In the genomic region with DNA sequence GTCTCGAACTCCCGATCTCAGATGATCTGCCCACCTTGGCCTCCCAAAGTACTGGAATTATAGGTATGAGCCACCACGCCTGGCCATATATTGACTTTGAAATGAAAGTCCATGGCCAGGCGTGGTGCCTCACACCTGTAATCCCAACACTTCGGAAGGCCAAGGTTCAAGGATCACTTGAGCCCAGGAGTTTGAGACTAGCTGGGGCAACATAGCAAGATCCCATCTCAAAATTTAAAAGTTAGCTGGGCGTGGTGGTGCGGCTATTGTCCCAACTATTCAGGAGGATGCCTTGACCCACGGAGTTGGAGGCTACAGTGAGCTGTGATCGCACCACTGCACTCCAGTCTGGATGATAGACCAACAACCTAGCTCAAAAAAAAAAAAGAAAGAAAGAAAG, we compare ENCODE assay signal across 10 cellular contexts. TPM values are rescaled to one million over a fixed set of nuclear protein-coding genes. Genes with fewer than 3 reads are reported as not detected.
"Had no signal": no experiment of that assay in that cellular context is flagged by ENCODE, and none has a peak within 500 bp of the region (broad histone marks: within the 10 kb centered on the region; RNA-seq: fewer than 3 reads in every experiment).

No MANE protein-coding gene starts in this region.

- H3K9ac ChIP-seq: KMS-11 had no signal

- H2AFZ ChIP-seq: GM23338 had no signal

- DNase-seq: H9, HCEC 1CT, IMR-90, KBM-7 had no signal

- FAIRE-seq: H1, H54 had no signal

- ATAC-seq: GM23338 had no signal

- H3K27ac ChIP-seq: HL-60, KMS-11 had no signal

- H3K4me2 ChIP-seq: GM23338, KMS-11 had no signal

- H3K4me3 ChIP-seq: GM23338 had no signal

RNA-seq across cellular contexts. Expression of a gene that starts 11.9 kb away (rescaled TPM):
- total RNA-seq: GM23338, H1, H9, HT1080, IMR-90 had no signal
- polyA plus RNA-seq: H1, IMR-90 had no signal
